22 cellular contexts compared by ENCODE assay signal in the genomic region with DNA sequence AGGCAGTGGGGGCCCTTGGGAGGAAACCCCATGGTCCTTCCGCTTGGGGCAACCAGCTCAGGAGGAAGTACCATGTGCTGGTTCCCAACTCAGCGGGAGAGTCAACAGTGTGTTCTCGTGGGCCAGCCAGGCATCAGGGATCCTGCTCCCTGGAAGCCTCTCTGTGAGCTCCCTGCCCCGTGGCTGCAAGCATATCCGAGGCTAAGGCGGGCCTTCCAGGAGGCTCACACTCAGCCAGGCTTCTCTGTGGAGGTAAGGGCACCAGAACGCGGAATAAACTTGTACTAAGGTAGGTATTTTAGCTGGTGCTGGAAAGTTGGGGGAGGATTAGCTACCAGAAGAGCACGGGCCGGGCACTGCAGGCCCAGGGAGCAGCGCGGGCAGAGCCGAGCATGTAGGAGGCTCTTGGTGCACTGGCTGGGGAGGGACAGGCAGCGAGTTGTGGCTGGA.
"Had no signal": no experiment of that assay in that cellular context is flagged by ENCODE, and none has a peak within 500 bp of the region (broad histone marks: within the 10 kb centered on the region; RNA-seq: fewer than 3 reads in every experiment).

No MANE protein-coding gene starts in this region.

- H3K9me3 ChIP-seq: left ventricle myocardium inferior, ovary, stomach, testis had no signal

- ATAC-seq: foreskin keratinocyte; natural killer cell; right cardiac atrium; stimulated activated memory B cell treated with anti-CD40 and anti-IgM and Interleukin-4, amounts not matched to agents 10 μg/mL and 1 μg/mL and 100 μg/mL, for 72 hours had no signal

- H3K4me3 ChIP-seq: left ventricle myocardium inferior, ovary, stomach, testis had no signal

- H3K27me3 Mint-ChIP-seq: activated naive CD8-positive, alpha-beta T cell treated with anti-CD3 and anti-CD28 coated beads for 36 hours; stimulated activated memory B cell treated with anti-CD40 and anti-IgM and Interleukin-4, amounts not matched to agents 10 μg/mL and 1 μg/mL and 100 μg/mL, for 72 hours had no signal

- H3K36me3 Mint-ChIP-seq: activated naive CD8-positive, alpha-beta T cell treated with anti-CD3 and anti-CD28 coated beads for 36 hours; natural killer cell; stimulated activated memory B cell treated with anti-CD40 and anti-IgM and Interleukin-4, amounts not matched to agents 10 μg/mL and 1 μg/mL and 100 μg/mL, for 72 hours; type B pancreatic cell had no signal

- FAIRE-seq: astrocyte, colon had no signal

- H3K27me3 ChIP-seq: foreskin keratinocyte, ovary, testis had no signal

- H3K4me3 Mint-ChIP-seq: activated naive CD8-positive, alpha-beta T cell treated with anti-CD3 and anti-CD28 coated beads for 36 hours; natural killer cell; stimulated activated memory B cell treated with anti-CD40 and anti-IgM and Interleukin-4, amounts not matched to agents 10 μg/mL and 1 μg/mL and 100 μg/mL, for 72 hours; T-helper 1 cell treated with Interleukin-12 subunit alpha and Interleukin-12 subunit beta and Interleukin-4 antibody, amounts not matched to agents 30 μg/mL and 1 μg/mL, for 36 hours; type B pancreatic cell had no signal

- H3K4me1 ChIP-seq: left ventricle myocardium inferior, stomach, testis had no signal

- H3K9me3 Mint-ChIP-seq: activated naive CD8-positive, alpha-beta T cell treated with anti-CD3 and anti-CD28 coated beads for 36 hours; natural killer cell; stimulated activated memory B cell treated with anti-CD40 and anti-IgM and Interleukin-4, amounts not matched to agents 10 μg/mL and 1 μg/mL and 100 μg/mL, for 72 hours; T-helper 1 cell treated with Interleukin-12 subunit alpha and Interleukin-12 subunit beta and Interleukin-4 antibody, amounts not matched to agents 30 μg/mL and 1 μg/mL, for 36 hours; type B pancreatic cell had no signal

- H3K36me3 ChIP-seq: left ventricle myocardium inferior, ovary, stomach had no signal

- H3K27ac ChIP-seq: foreskin keratinocyte, left ventricle myocardium inferior, ovary, stomach, testis had no signal

- DNase-seq: activated CD4-positive, alpha-beta T cell treated with anti-CD3 and anti-CD28 coated beads for 4 hours; activated CD4-positive, alpha-beta T cell treated with anti-CD3 and anti-CD28 coated beads, Interleukin-2, amount 50 U/mL, for 48 hours; activated CD4-positive, CD25-positive, alpha-beta regulatory T cell; activated naive CD4-positive, alpha-beta T cell treated with Interleukin-2 at 50 U/mL for 16 hours; activated naive CD8-positive, alpha-beta T cell treated with anti-CD3 and anti-CD28 coated beads for 36 hours; activated T-cell treated with anti-CD3 and anti-CD28 coated beads, Interleukin-2, amount 50 U/mL, for 48 hours; central memory CD4-positive, alpha-beta T cell; effector memory CD4-positive, alpha-beta T cell; foreskin keratinocyte; left ventricle myocardium inferior; midbrain; natural killer cell; ovary; right cardiac atrium; stimulated activated CD4-positive, alpha-beta T cell treated with anti-CD3 and anti-CD28 coated beads, Interleukin-2, amount 100 ng/mL, for 24 hours; stomach; testis had no signal

- H3K4me1 Mint-ChIP-seq: activated naive CD8-positive, alpha-beta T cell treated with anti-CD3 and anti-CD28 coated beads for 36 hours; natural killer cell; stimulated activated memory B cell treated with anti-CD40 and anti-IgM and Interleukin-4, amounts not matched to agents 10 μg/mL and 1 μg/mL and 100 μg/mL, for 72 hours had no signal

- H3K27ac Mint-ChIP-seq: activated naive CD8-positive, alpha-beta T cell treated with anti-CD3 and anti-CD28 coated beads for 36 hours; natural killer cell; stimulated activated memory B cell treated with anti-CD40 and anti-IgM and Interleukin-4, amounts not matched to agents 10 μg/mL and 1 μg/mL and 100 μg/mL, for 72 hours; T-helper 1 cell treated with Interleukin-12 subunit alpha and Interleukin-12 subunit beta and Interleukin-4 antibody, amounts not matched to agents 30 μg/mL and 1 μg/mL, for 36 hours; type B pancreatic cell had no signal
